In the genomic region with DNA sequence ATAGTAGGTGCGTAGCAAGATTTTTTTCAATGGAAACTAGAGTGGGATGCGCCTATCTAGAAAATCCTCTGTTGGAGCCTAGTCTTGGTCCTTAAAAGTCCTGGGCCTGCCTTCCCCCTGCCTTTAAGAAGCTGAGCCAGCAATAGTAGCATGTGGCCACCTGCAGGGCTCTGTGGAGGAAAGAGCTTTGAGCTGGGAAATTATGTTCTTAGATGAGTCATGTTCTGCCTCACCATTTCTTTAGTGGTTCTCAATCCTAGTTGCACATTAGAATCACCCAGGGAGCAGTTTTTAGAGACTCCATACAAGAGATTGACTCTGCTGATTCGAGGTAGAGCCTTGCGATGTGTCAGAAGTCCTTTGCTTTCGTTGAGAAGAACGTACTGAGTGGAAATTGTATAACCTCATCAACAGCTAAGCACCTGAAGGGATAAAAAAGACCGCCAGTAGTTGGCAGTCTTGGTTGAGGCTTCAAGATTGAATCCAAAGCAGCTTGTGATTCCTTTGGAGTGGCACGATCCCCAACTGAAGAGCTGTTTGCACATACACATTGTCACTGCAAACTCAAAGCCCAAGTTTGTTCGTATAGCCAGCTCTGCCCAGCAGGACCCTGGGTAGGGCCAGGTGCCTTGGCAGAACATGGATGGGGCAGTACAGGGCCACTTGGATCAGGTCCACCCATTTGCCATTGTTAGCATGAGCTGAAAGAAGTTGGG, we compare ENCODE assay signal across 1 cellular context.
TF ChIP-seq lines count a peak whose summit lies in the region.

No MANE protein-coding gene starts in this region.

TF ChIP-seq in WTC11, 78 proteins besides CTCF, POLR2A, EP300 and RAD21 (continued from another document):
- no peak for TF ChIP-seq USF1 (CRISPR knock-in tag; IDR thresholded peaks at IDR 0.05)
